In genomic region chr12:116426391-116427136, GRCh38 we compare ENCODE assay signal across 1 cellular context.
A peak's percentile ranks its signal among the peaks of the same experiment; 100 is the strongest.
TF ChIP-seq lines count a peak whose summit lies in the region.

No MANE protein-coding gene starts in this region.

TF ChIP-seq in K562, 482 proteins besides CTCF, POLR2A, EP300 and RAD21 (continued from another document and continues in another):
- TF ChIP-seq ZNF592 (IDR thresholded peaks at IDR 0.05) (no peak), TEAD4 (IDR thresholded peaks at IDR 0.05; ENCODE audit: low read length) (peak; percentile 80), TEAD4 (CRISPR knock-in tag; IDR thresholded peaks at IDR 0.05; ENCODE audit: borderline replicate concordance) (no peak), CBX2 (IDR thresholded peaks at IDR 0.05; ENCODE audit: insufficient read depth, low read length, poor library complexity, severe bottlenecking) (no peak), KLF10 (CRISPR knock-in tag; IDR thresholded peaks at IDR 0.05) (no peak), ESRRA (IDR thresholded peaks at IDR 0.05; ENCODE audit: borderline replicate concordance, low read depth) (no peak; the same call in 1 of the 2 replicates), GATAD2A (IDR thresholded peaks at IDR 0.05) (no peak), CHCHD3 (CRISPR knock-in tag; IDR thresholded peaks at IDR 0.05) (no peak), ARID4B (CRISPR knock-in tag; IDR thresholded peaks at IDR 0.05) (no peak), FOXJ2 (tag; IDR thresholded peaks at IDR 0.05) (no peak), ZNF717 (CRISPR knock-in tag; IDR thresholded peaks at IDR 0.05) (no peak), TBP (optimal IDR thresholded peaks at IDR 0.05; ENCODE audit: low read depth, low read length) (no peak), ERF (CRISPR knock-in tag; IDR thresholded peaks at IDR 0.05) (no peak), SIX5 (IDR thresholded peaks at IDR 0.05; ENCODE audit: borderline replicate concordance in 1 of 2, insufficient read depth in 1 of 2, low read depth in 1 of 2, low read length in 2 of 2) (no peak), ZFP36 (IDR thresholded peaks at IDR 0.05; ENCODE audit: low read depth, low read length, partially characterized antibody) (no peak), MITF (IDR thresholded peaks at IDR 0.05) (no peak), ADNP (tag; IDR thresholded peaks at IDR 0.05) (peak; percentile 91), HMG20B (CRISPR knock-in tag; IDR thresholded peaks at IDR 0.05) (no peak), ZNF830 (CRISPR knock-in tag; IDR thresholded peaks at IDR 0.05) (no peak), ZNF354B (CRISPR knock-in tag; IDR thresholded peaks at IDR 0.05) (no peak), ARNT (IDR thresholded peaks at IDR 0.05) (no peak), POLR2AphosphoS2 (IDR thresholded peaks at IDR 0.05; ENCODE audit: low read length) (no peak), ZKSCAN1 (IDR thresholded peaks at IDR 0.05; ENCODE audit: low read depth, low read length) (no peak), NCOR1 (IDR thresholded peaks at IDR 0.05) (peak; percentile 76), MTA3 (IDR thresholded peaks at IDR 0.05; ENCODE audit: borderline replicate concordance) (no peak), ZBTB40 (IDR thresholded peaks at IDR 0.05) (no peak), ZBTB40 (CRISPR knock-in tag; IDR thresholded peaks at IDR 0.05) (no peak), ATF1 (CRISPR knock-in tag; IDR thresholded peaks at IDR 0.05) (no peak), ATF1 (tag; IDR thresholded peaks at IDR 0.05) (no peak), COPS2 (conservative IDR thresholded peaks at IDR 0.05) (no peak), CBX5 (IDR thresholded peaks at IDR 0.05; ENCODE audit: borderline replicate concordance, low read depth) (no peak), ZNF121 (CRISPR knock-in tag; conservative IDR thresholded peaks at IDR 0.05) (peak; percentile 32; the same call in 1 of the 2 replicates), NR4A1 (CRISPR knock-in tag; IDR thresholded peaks at IDR 0.05) (no peak), NR4A1 (tag; IDR thresholded peaks at IDR 0.05) (peak; percentile 38; the same call in 1 of the 2 replicates), CREB3 (tag; conservative IDR thresholded peaks at IDR 0.05; ENCODE audit: low read depth) (no peak), HDAC3 (IDR thresholded peaks at IDR 0.05; ENCODE audit: borderline replicate concordance, partially characterized antibody) (no peak)
- TF ChIP-seq, protein P1, sequence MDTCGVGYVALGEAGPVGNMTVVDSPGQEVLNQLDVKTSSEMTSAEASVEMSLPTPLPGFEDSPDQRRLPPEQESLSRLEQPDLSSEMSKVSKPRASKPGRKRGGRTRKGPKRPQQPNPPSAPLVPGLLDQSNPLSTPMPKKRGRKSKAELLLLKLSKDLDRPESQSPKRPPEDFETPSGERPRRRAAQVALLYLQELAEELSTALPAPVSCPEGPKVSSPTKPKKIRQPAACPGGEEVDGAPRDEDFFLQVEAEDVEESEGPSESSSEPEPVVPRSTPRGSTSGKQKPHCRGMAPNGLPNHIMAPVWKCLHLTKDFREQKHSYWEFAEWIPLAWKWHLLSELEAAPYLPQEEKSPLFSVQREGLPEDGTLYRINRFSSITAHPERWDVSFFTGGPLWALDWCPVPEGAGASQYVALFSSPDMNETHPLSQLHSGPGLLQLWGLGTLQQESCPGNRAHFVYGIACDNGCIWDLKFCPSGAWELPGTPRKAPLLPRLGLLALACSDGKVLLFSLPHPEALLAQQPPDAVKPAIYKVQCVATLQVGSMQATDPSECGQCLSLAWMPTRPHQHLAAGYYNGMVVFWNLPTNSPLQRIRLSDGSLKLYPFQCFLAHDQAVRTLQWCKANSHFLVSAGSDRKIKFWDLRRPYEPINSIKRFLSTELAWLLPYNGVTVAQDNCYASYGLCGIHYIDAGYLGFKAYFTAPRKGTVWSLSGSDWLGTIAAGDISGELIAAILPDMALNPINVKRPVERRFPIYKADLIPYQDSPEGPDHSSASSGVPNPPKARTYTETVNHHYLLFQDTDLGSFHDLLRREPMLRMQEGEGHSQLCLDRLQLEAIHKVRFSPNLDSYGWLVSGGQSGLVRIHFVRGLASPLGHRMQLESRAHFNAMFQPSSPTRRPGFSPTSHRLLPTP (IDR thresholded peaks at IDR 0.05; ENCODE audit: borderline replicate concordance, extremely low read depth, insufficient read length), result no peak
- TF ChIP-seq, protein P2, sequence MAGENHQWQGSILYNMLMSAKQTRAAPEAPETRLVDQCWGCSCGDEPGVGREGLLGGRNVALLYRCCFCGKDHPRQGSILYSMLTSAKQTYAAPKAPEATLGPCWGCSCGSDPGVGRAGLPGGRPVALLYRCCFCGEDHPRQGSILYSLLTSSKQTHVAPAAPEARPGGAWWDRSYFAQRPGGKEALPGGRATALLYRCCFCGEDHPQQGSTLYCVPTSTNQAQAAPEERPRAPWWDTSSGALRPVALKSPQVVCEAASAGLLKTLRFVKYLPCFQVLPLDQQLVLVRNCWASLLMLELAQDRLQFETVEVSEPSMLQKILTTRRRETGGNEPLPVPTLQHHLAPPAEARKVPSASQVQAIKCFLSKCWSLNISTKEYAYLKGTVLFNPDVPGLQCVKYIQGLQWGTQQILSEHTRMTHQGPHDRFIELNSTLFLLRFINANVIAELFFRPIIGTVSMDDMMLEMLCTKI (IDR thresholded peaks at IDR 0.05; ENCODE audit: partially characterized antibody), result no peak
